In the genomic region with DNA sequence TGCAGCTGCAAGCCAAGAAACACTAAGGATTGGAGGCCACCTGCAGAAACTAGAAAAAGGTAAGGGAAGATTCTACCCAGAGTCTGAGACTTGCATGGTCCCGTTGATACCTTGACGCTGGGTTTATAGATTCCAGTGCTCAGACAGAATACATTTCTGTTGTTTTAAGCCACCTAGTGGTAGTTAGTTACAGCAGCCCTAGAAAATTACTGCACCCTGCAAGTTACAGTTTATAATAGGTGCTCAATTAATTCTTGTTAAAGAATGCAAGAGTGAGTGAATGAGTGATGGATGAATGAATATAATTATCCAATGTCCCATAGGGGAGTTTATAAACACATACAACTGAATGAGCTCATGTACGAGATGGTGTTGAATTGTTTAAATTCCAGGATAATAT, we compare ENCODE assay signal across 10 cellular contexts.
DNase-seq lines count a peak whose midpoint lies in the region; ATAC-seq, FAIRE-seq and TF ChIP-seq lines count a peak whose summit lies in the region.
"Had no signal": no experiment of that assay in that cellular context is flagged by ENCODE, and none has a peak within 500 bp of the region (broad histone marks: within the 10 kb centered on the region; RNA-seq: fewer than 3 reads in every experiment).

No MANE protein-coding gene starts in this region.

- no peak overlapping the region for H4K5ac ChIP-seq in H1 (ENCODE audit: insufficient read length, low read depth, low read length)

- FAIRE-seq in H1 (lab: Jason Lieb, UNC): no peak

- H3K27ac ChIP-seq in 22Rv1: no peak overlapping the region
- H3K27ac ChIP-seq in H1 (ENCODE audit: low read depth, low read length): no peak overlapping the region
- H3K27ac ChIP-seq in spleen: no peak overlapping the region

- no peaks in the 10 kb centered on the region for H3K27me3 ChIP-seq in H1 (replicated peaks in 1 of 4; ENCODE audit: control insufficient read depth in 3 of 4, extremely low read depth in 1 of 4, insufficient read depth in 3 of 4, low read length in 3 of 4)
- no peaks in the 10 kb centered on the region for H3K27me3 ChIP-seq in spleen (replicated peaks in 1 of 7)

- ATAC-seq in GM18868 (IDR thresholded peaks at IDR 0.05; ENCODE audit: unreplicated experiment): peak; percentile 63
- no peak for ATAC-seq in stimulated activated memory B cell treated with anti-CD40 and anti-IgM and Interleukin-4, amounts not matched to agents 10 μg/mL and 1 μg/mL and 100 μg/mL, for 72 hours

- H3K18ac ChIP-seq in H1 (ENCODE audit: extremely low read depth, low read length): no peak overlapping the region

- no peak overlapping the region for H2AK5ac ChIP-seq in H1 (ENCODE audit: low read depth, low read length)

- H3K4me2 ChIP-seq in H1 (ENCODE audit: insufficient read depth in 1 of 2, low read depth in 2 of 2, low read length in 2 of 2): no peak overlapping the region

- H3K4ac ChIP-seq in H1 (replicated peaks; ENCODE audit: insufficient read length, low read depth, low read length): no peak overlapping the region

- H3K36me3 ChIP-seq in H1 (ENCODE audit: control insufficient read depth in 2 of 4, insufficient read depth in 4 of 4, low read length in 3 of 4) (no peaks in the 10 kb centered on the region), spleen (no peaks in the 10 kb centered on the region)

- no peak overlapping the region for H3K9ac ChIP-seq in H1 (replicated peaks in 1 of 4; ENCODE audit: extremely low read depth in 1 of 4, low read depth in 3 of 4, low read length in 3 of 4)

- CTCF ChIA-PET in H1 (lab: Charles Lee; ENCODE audit: partially characterized antibody): interaction anchor here (0.6 to 4.2 kb wide), 11 partner anchors 8 to 389 kb away, joined by 3 to 19 read pairs (median 5); no protein-coding TSS in a partner anchor

- DNase-seq in MV-4-11 (lab: John Stamatoyannopoulos, UW): peak; percentile 54
- no peak for DNase-seq in H1 (ENCODE audit: low read depth in 1 of 2, low spot score in 2 of 2)
- DNase-seq in G401 (ENCODE audit: low spot score): no peak
- no peak for DNase-seq in T-helper 2 cell treated with Interferon-gamma antibody and Interleukin-4, amounts not matched to agents 5 μg/mL and 100 μg/mL, for 36 hours (ENCODE audit: low spot score)
- DNase-seq in spleen: no peak
- DNase-seq: CD4-positive, alpha-beta T cell; IMR-90 had no signal

- H4K8ac ChIP-seq in H1 (ENCODE audit: extremely low read depth, insufficient read depth, low read length): no peak overlapping the region

- no peak overlapping the region for H3K23ac ChIP-seq in H1 (ENCODE audit: insufficient read length)

- no peaks in the 10 kb centered on the region for H3K79me1 ChIP-seq in H1 (ENCODE audit: low read depth, low read length)

- H3K9me3 ChIP-seq in H1 (ENCODE audit: insufficient read depth in 2 of 2, low read depth in 1 of 2, low read length in 1 of 2) (no peaks in the 10 kb centered on the region), spleen (no peaks in the 10 kb centered on the region)

- POLR2A ChIA-PET in H1 (lab: Charles Lee; ENCODE audit: partially characterized antibody): no interaction called here

- H2AFZ ChIP-seq in H1 (ENCODE audit: low read length): no peak overlapping the region

- no peak overlapping the region for H2BK15ac ChIP-seq in H1 (ENCODE audit: low read length)

- H2BK120ac ChIP-seq in H1 (replicated peaks; ENCODE audit: low read depth, low read length): no peak overlapping the region

- no peak overlapping the region for H3K56ac ChIP-seq in H1 (replicated peaks; ENCODE audit: insufficient read length, low read depth, low read length)

- no peaks in the 10 kb centered on the region for H3K23me2 ChIP-seq in H1 (ENCODE audit: low read depth, low read length)

- no peaks in the 10 kb centered on the region for H3K36me3 Mint-ChIP-seq in stimulated activated memory B cell treated with anti-CD40 and anti-IgM and Interleukin-4, amounts not matched to agents 10 μg/mL and 1 μg/mL and 100 μg/mL, for 72 hours
- H3K36me3 Mint-ChIP-seq in T-helper 2 cell treated with Interferon-gamma antibody and Interleukin-4, amounts not matched to agents 5 μg/mL and 100 μg/mL, for 36 hours (ENCODE audit: low read depth): no peaks in the 10 kb centered on the region

- no peak overlapping the region for H3K4me3 Mint-ChIP-seq in stimulated activated memory B cell treated with anti-CD40 and anti-IgM and Interleukin-4, amounts not matched to agents 10 μg/mL and 1 μg/mL and 100 μg/mL, for 72 hours
- no peak overlapping the region for H3K4me3 Mint-ChIP-seq in T-helper 2 cell treated with Interferon-gamma antibody and Interleukin-4, amounts not matched to agents 5 μg/mL and 100 μg/mL, for 36 hours
- H3K4me3 Mint-ChIP-seq: CD4-positive, alpha-beta T cell had no signal

- TF ChIP-seq POLR2A in H1 (IDR thresholded peaks at IDR 0.05; ENCODE audit: control extremely low read depth in 1 of 2, low read depth in 2 of 2, low read length in 2 of 2) (no peak), spleen (IDR thresholded peaks at IDR 0.05) (no peak)

- WGBS in H1 (ENCODE audit: extremely low coverage in 1 of 2, insufficient coverage in 1 of 2, insufficient read length in 1 of 2, insufficient replicate concordance in 2 of 2, low coverage in 1 of 2, low lambda C conversion rate in 2 of 2, missing lambda C conversion rate in 1 of 2), 2 experiments: 84% methylated on average over 3 of the region's 3 CpGs; no CpG with 5 or more reads in 1 of the 2 experiments
- whole genome bisulfite sequencing in spleen, 5 donors: 63 to 78% (median 67%) methylated on average over 3 of the region's 3 CpGs

- H4K91ac ChIP-seq in H1 (replicated peaks; ENCODE audit: insufficient read length, low read length): no peak overlapping the region

- H3K14ac ChIP-seq in H1 (ENCODE audit: insufficient read length): no peak overlapping the region

- peak; percentile 55 to 61 for TF ChIP-seq RAD21 in H1 (IDR thresholded peaks at IDR 0.05 in 1 of 2, conservative IDR thresholded peaks at IDR 0.05 in 1 of 2; ENCODE audit: low read depth in 2 of 2, low read length in 2 of 2)

- TF ChIP-seq CTCF in 22Rv1 (IDR thresholded peaks at IDR 0.05) (peak; percentile 48), H1 (IDR thresholded peaks at IDR 0.05; ENCODE audit: control extremely low read depth in 1 of 3, insufficient read depth in 1 of 3, low read depth in 1 of 3, low read length in 3 of 3) (peak in 2 of 3 experiments; percentile 38 to 57; a peak in 2 of 4 replicates), spleen (IDR thresholded peaks at IDR 0.05 in 8 of 11, conservative IDR thresholded peaks at IDR 0.05 in 3 of 11) (peak in 5 of 11 experiments; percentile 12 to 38 (median 33))

- intact Hi-C loops in spleen (cut with DNase I; ENCODE audit: low total_unique reads): no loop called here

- no peak for TF ChIP-seq EP300 in H1 (IDR thresholded peaks at IDR 0.05; ENCODE audit: borderline replicate concordance in 1 of 2, low read depth in 2 of 2, low read length in 2 of 2)

- H2BK5ac ChIP-seq in H1 (ENCODE audit: low read depth, low read length): no peak overlapping the region

- H3K27me3 Mint-ChIP-seq in stimulated activated memory B cell treated with anti-CD40 and anti-IgM and Interleukin-4, amounts not matched to agents 10 μg/mL and 1 μg/mL and 100 μg/mL, for 72 hours: no peaks in the 10 kb centered on the region
- no peaks in the 10 kb centered on the region for H3K27me3 Mint-ChIP-seq in T-helper 2 cell treated with Interferon-gamma antibody and Interleukin-4, amounts not matched to agents 5 μg/mL and 100 μg/mL, for 36 hours (ENCODE audit: low read depth)
- H3K27me3 Mint-ChIP-seq: CD4-positive, alpha-beta T cell had no signal

- no peaks in the 10 kb centered on the region for H4K20me1 ChIP-seq in H1 (replicated peaks in 1 of 2; ENCODE audit: control insufficient read depth in 1 of 2, insufficient read depth in 2 of 2, low read length in 2 of 2)

- H3K4me3 ChIP-seq in H1 (ENCODE audit: extremely low read depth in 1 of 4, insufficient read depth in 2 of 4, low read depth in 3 of 4, low read length in 4 of 4): no peak overlapping the region
- H3K4me3 ChIP-seq in spleen: no peak overlapping the region

- H3K4me1 Mint-ChIP-seq in stimulated activated memory B cell treated with anti-CD40 and anti-IgM and Interleukin-4, amounts not matched to agents 10 μg/mL and 1 μg/mL and 100 μg/mL, for 72 hours: no peaks in the 10 kb centered on the region
- H3K4me1 Mint-ChIP-seq in T-helper 2 cell treated with Interferon-gamma antibody and Interleukin-4, amounts not matched to agents 5 μg/mL and 100 μg/mL, for 36 hours (ENCODE audit: low read depth): no peaks in the 10 kb centered on the region

- no peak overlapping the region for H2BK12ac ChIP-seq in H1 (ENCODE audit: low read depth, low read length)

- H2BK20ac ChIP-seq in H1 (ENCODE audit: low read length): no peak overlapping the region

- H3K9me3 Mint-ChIP-seq in stimulated activated memory B cell treated with anti-CD40 and anti-IgM and Interleukin-4, amounts not matched to agents 10 μg/mL and 1 μg/mL and 100 μg/mL, for 72 hours: no peaks in the 10 kb centered on the region
- H3K9me3 Mint-ChIP-seq in T-helper 2 cell treated with Interferon-gamma antibody and Interleukin-4, amounts not matched to agents 5 μg/mL and 100 μg/mL, for 36 hours: no peaks in the 10 kb centered on the region
- H3K9me3 Mint-ChIP-seq: CD4-positive, alpha-beta T cell had no signal

- H3K4me1 ChIP-seq in H1 (replicated peaks in 1 of 4; ENCODE audit: control insufficient read depth in 3 of 4, insufficient read depth in 4 of 4, low read length in 3 of 4) (no peaks in the 10 kb centered on the region), spleen (no peaks in the 10 kb centered on the region)

- H3K79me2 ChIP-seq in H1 (ENCODE audit: control insufficient read depth in 1 of 2, insufficient read depth in 2 of 2, low read length in 2 of 2): no peaks in the 10 kb centered on the region

- in situ Hi-C loops in G401 (cut with HindIII; ENCODE audit: low sequenced_read_pairs): no loop called here

- H3K27ac Mint-ChIP-seq in stimulated activated memory B cell treated with anti-CD40 and anti-IgM and Interleukin-4, amounts not matched to agents 10 μg/mL and 1 μg/mL and 100 μg/mL, for 72 hours: no peak overlapping the region
- no peak overlapping the region for H3K27ac Mint-ChIP-seq in T-helper 2 cell treated with Interferon-gamma antibody and Interleukin-4, amounts not matched to agents 5 μg/mL and 100 μg/mL, for 36 hours
- H3K27ac Mint-ChIP-seq: CD4-positive, alpha-beta T cell had no signal

TF ChIP-seq in H1, 55 proteins besides CTCF, POLR2A, EP300 and RAD21 (continues in another document):
- no peak for TF ChIP-seq CTBP2 (IDR thresholded peaks at IDR 0.05; ENCODE audit: borderline replicate concordance, insufficient read depth, insufficient read length, low read length)
- TF ChIP-seq NRF1 (IDR thresholded peaks at IDR 0.05; ENCODE audit: low read depth, low read length): no peak
- no peak for TF ChIP-seq RFX5 (IDR thresholded peaks at IDR 0.05; ENCODE audit: borderline replicate concordance, low read depth, low read length)
- no peak for TF ChIP-seq KDM1A (IDR thresholded peaks at IDR 0.05; ENCODE audit: borderline replicate concordance, low read length)
- TF ChIP-seq RXRA (IDR thresholded peaks at IDR 0.05; ENCODE audit: insufficient read depth, low read depth, low read length): no peak
- no peak for TF ChIP-seq SRF (IDR thresholded peaks at IDR 0.05; ENCODE audit: low read depth, low read length)
- TF ChIP-seq CBX5 (IDR thresholded peaks at IDR 0.05; ENCODE audit: low read depth, low read length): no peak
